14 cellular contexts compared by ENCODE assay signal in genomic region chr14:68905107-68905895, GRCh38.
DNase-seq lines count a peak whose midpoint lies in the region; TF ChIP-seq lines count a peak whose summit lies in the region.
"Had no signal": no experiment of that assay in that cellular context is flagged by ENCODE, and none has a peak within 500 bp of the region (broad histone marks: within the 10 kb centered on the region; RNA-seq: fewer than 3 reads in every experiment).

No MANE protein-coding gene starts in this region.

- H3K9me2 ChIP-seq in GM23248 (ENCODE audit: insufficient read depth): no peaks in the 10 kb centered on the region

- intact Hi-C loops in stomach (cut with DNase I; ENCODE audit: low total_unique reads): no loop called here
- intact Hi-C loops in activated CD4-positive, alpha-beta memory T cell treated with anti-CD3 and anti-CD28 coated beads for 36 hours (cut with micrococcal nuclease): no loop called here

- peaks cover 50% of the 10 kb centered on the region for H3F3A ChIP-seq in GM23248 (ENCODE audit: insufficient read depth)

- H3K9me3 Mint-ChIP-seq in activated CD4-positive, alpha-beta memory T cell treated with anti-CD3 and anti-CD28 coated beads for 36 hours: no peaks in the 10 kb centered on the region

- H3K4me2 ChIP-seq in GM23248 (ENCODE audit: unreplicated experiment): no peak overlapping the region

- no peak for TF ChIP-seq CTCF in stomach (IDR thresholded peaks at IDR 0.05)

- H3K4me3 ChIP-seq in GM23248 (no peak overlapping the region), muscle layer of duodenum (ENCODE audit: low read depth in 1 of 2, low read length in 2 of 2) (no peak overlapping the region), stomach (no peak overlapping the region)
- H3K4me3 ChIP-seq: HAP-1 had no signal

- H3K4me1 ChIP-seq in GM23248 (ENCODE audit: insufficient read depth): no peaks in the 10 kb centered on the region
- H3K4me1 ChIP-seq in muscle layer of duodenum (ENCODE audit: control insufficient read depth in 1 of 2, insufficient read depth in 2 of 2, low read length in 2 of 2): peaks cover 0 to 39% of the 10 kb centered on the region in 2 donors
- H3K4me1 ChIP-seq in stomach: peaks cover 0 to 41% (median 13%) of the 10 kb centered on the region in 4 donors
- H3K4me1 ChIP-seq: HAP-1 had no signal

- H4K20me1 ChIP-seq in GM23248 (ENCODE audit: insufficient read depth): no peaks in the 10 kb centered on the region; the same call in 1 of the 2 replicates

- TF ChIP-seq POLR2A in stomach (IDR thresholded peaks at IDR 0.05): no peak

- DNase-seq in GM23248: peak; percentile 37
- no peak for DNase-seq in stomach
- DNase-seq in kidney glomerular epithelial cell (lab: John Stamatoyannopoulos, UW): no peak
- no peak for DNase-seq in activated CD4-positive, alpha-beta memory T cell treated with anti-CD3 and anti-CD28 coated beads for 36 hours
- no peak for DNase-seq in NK-92 treated with Interleukin-12 subunit alpha and Interleukin-12 subunit beta, amount 100 ng/mL, for 24 hours (lab: John Stamatoyannopoulos, UW)
- no peak for DNase-seq in NAMALWA (ENCODE audit: low spot score)
- DNase-seq: DND-41, NCI-H1105, SHP77 had no signal

- H3K79me2 ChIP-seq in GM23248 (ENCODE audit: insufficient read depth): peaks cover 100% of the 10 kb centered on the region

- no peaks in the 10 kb centered on the region for H3K27me3 Mint-ChIP-seq in activated CD4-positive, alpha-beta memory T cell treated with anti-CD3 and anti-CD28 coated beads for 36 hours

- 79 to 81% methylated on average over 16 of the region's 16 CpGs for WGBS in GM23248 (ENCODE audit: low coverage in 1 of 2, low lambda C conversion rate in 2 of 2, missing lambda C conversion rate in 2 of 2), 2 experiments
- WGBS in stomach, 5 donors: 79 to 89% (median 87%) methylated on average over 16 of the region's 16 CpGs

- 0 out of 2 replicates have a peak overlapping the region, but pooled peaks have one; percentile 3 for H3K27ac ChIP-seq in GM23248
- H3K27ac ChIP-seq in cingulate gyrus (ENCODE audit: low read depth, low read length): peak overlapping the region; percentile 60
- H3K27ac ChIP-seq in muscle layer of duodenum (ENCODE audit: low read length): peak overlapping the region; percentile 10
- H3K27ac ChIP-seq in stomach: peak overlapping the region in 3 of 5 donors; percentile 20 to 91 (median 50)
- H3K27ac ChIP-seq: 22Rv1 had no signal

- H3K27me3 ChIP-seq in GM23248 (replicated peaks; ENCODE audit: insufficient read depth) (no peaks in the 10 kb centered on the region), muscle layer of duodenum (ENCODE audit: low read depth, low read length) (no peaks in the 10 kb centered on the region), stomach (no peaks in the 10 kb centered on the region)

- peaks cover 26% of the 10 kb centered on the region for H3K36me3 Mint-ChIP-seq in activated CD4-positive, alpha-beta memory T cell treated with anti-CD3 and anti-CD28 coated beads for 36 hours

- no peaks in the 10 kb centered on the region for H3K4me1 Mint-ChIP-seq in activated CD4-positive, alpha-beta memory T cell treated with anti-CD3 and anti-CD28 coated beads for 36 hours (ENCODE audit: low read depth)

- no peak overlapping the region for H3K27ac Mint-ChIP-seq in activated CD4-positive, alpha-beta memory T cell treated with anti-CD3 and anti-CD28 coated beads for 36 hours

- H3K9me3 ChIP-seq in GM23248 (ENCODE audit: low read depth) (no peaks in the 10 kb centered on the region), muscle layer of duodenum (ENCODE audit: control insufficient read depth in 1 of 2, low read length in 2 of 2) (no peaks in the 10 kb centered on the region), stomach (no peaks in the 10 kb centered on the region)
- H3K9me3 ChIP-seq: HAP-1 had no signal

- H3K4me3 Mint-ChIP-seq in activated CD4-positive, alpha-beta memory T cell treated with anti-CD3 and anti-CD28 coated beads for 36 hours: no peak overlapping the region
- H3K4me3 Mint-ChIP-seq: CD14-positive monocyte had no signal

- no peak overlapping the region for H3K9ac ChIP-seq in GM23248

- CTCF ChIA-PET in activated CD4-positive, alpha-beta memory T cell treated with anti-CD3 and anti-CD28 coated beads for 36 hours (lab: Charles Lee): interaction anchor here (0.9 kb wide), 1 partner anchor 202 kb away, joined by 4 read pairs; no protein-coding TSS in a partner anchor

- H3K36me3 ChIP-seq in GM23248 (ENCODE audit: low read depth) (peaks cover 81% of the 10 kb centered on the region), muscle layer of duodenum (ENCODE audit: control insufficient read depth in 1 of 2, insufficient read depth in 2 of 2, low read length in 2 of 2) (peaks cover 50 to 88% of the 10 kb centered on the region in 2 donors), stomach (peaks cover 60 to 98% (median 94%) of the 10 kb centered on the region in 4 donors)

- H2AFZ ChIP-seq in GM23248: no peak overlapping the region

- TF ChIP-seq EP300 in stomach (IDR thresholded peaks at IDR 0.05): no peak

- POLR2A ChIA-PET in activated CD4-positive, alpha-beta memory T cell treated with anti-CD3 and anti-CD28 coated beads for 36 hours (lab: Charles Lee): no interaction called here

- in situ Hi-C loops in GM23248 (cut with MboI): no loop called here

Comparison
In these comparisons a context has a peak if more than half of its experiments do, and no peak if none do; other contexts are left out.
1. H3K27ac ChIP-seq: peak in every context shown above with its lines; median percentile 60 in cingulate gyrus; 50 in stomach; 10 in muscle layer of duodenum; 3 in GM23248.